ENCODE assay signal across 23 cellular contexts in genomic region chrX:9166566-9166909, GRCh38.
DNase-seq lines count a peak whose midpoint lies in the region; ATAC-seq, FAIRE-seq and TF ChIP-seq lines count a peak whose summit lies in the region.
"Had no signal": no experiment of that assay in that cellular context is flagged by ENCODE, and none has a peak within 500 bp of the region (broad histone marks: within the 10 kb centered on the region; RNA-seq: fewer than 3 reads in every experiment).

No MANE protein-coding gene starts in this region.

- no peak overlapping the region for H3K18ac ChIP-seq in neuronal stem cell (ENCODE audit: low read length)

- H3K23ac ChIP-seq in neuronal stem cell (ENCODE audit: low read depth, low read length, poor library complexity): no peak overlapping the region

- H2BK120ac ChIP-seq in neuronal stem cell (ENCODE audit: low read depth, low read length): no peak overlapping the region

- no peaks in the 10 kb centered on the region for H3K9me3 Mint-ChIP-seq in CD4-positive, alpha-beta T cell
- peaks cover 3% of the 10 kb centered on the region for H3K9me3 Mint-ChIP-seq in astrocyte (ENCODE audit: unreplicated experiment)

- H4K20me1 ChIP-seq in Loucy (ENCODE audit: insufficient read depth, low read length, poor library complexity, severe bottlenecking) (no peaks in the 10 kb centered on the region), astrocyte (ENCODE audit: insufficient read depth, low read length) (no peaks in the 10 kb centered on the region)

- no peak for TF ChIP-seq CTCF in CD4-positive, alpha-beta T cell (IDR thresholded peaks at IDR 0.05)
- no peak for TF ChIP-seq CTCF in Loucy (conservative IDR thresholded peaks at IDR 0.05; ENCODE audit: low read length)
- no peak for TF ChIP-seq CTCF in astrocyte (IDR thresholded peaks at IDR 0.05; ENCODE audit: insufficient read depth, low read depth, low read length)

- H2BK15ac ChIP-seq in neuronal stem cell (ENCODE audit: low read length): no peak overlapping the region

- no peak overlapping the region for H2AK5ac ChIP-seq in neuronal stem cell (ENCODE audit: low read depth, low read length)

- H3K79me2 ChIP-seq in Loucy (ENCODE audit: insufficient read depth, low read length): no peaks in the 10 kb centered on the region
- H3K79me2 ChIP-seq in astrocyte (ENCODE audit: insufficient read depth, low read length): no peaks in the 10 kb centered on the region

- H3K27me3 Mint-ChIP-seq in CD4-positive, alpha-beta T cell: no peaks in the 10 kb centered on the region
- no peaks in the 10 kb centered on the region for H3K27me3 Mint-ChIP-seq in astrocyte (ENCODE audit: low read depth, unreplicated experiment)

- H3K27ac ChIP-seq in CD4-positive, alpha-beta T cell (ENCODE audit: low read depth, low read length): no peak overlapping the region
- H3K27ac ChIP-seq in astrocyte (ENCODE audit: low read depth, low read length) (no peak overlapping the region), neuronal stem cell (replicated peaks; ENCODE audit: low read length) (no peak overlapping the region)
- H3K27ac ChIP-seq: body of pancreas, lower lobe of right lung, sigmoid colon, transverse colon had no signal

- H3K9ac ChIP-seq in Loucy (ENCODE audit: low read depth, low read length, poor library complexity, severe bottlenecking): no peak overlapping the region
- no peak overlapping the region for H3K9ac ChIP-seq in astrocyte (ENCODE audit: low read length)
- H3K9ac ChIP-seq in neuronal stem cell (ENCODE audit: low read depth, low read length, poor library complexity): no peak overlapping the region

- no peak overlapping the region for H3K4ac ChIP-seq in neuronal stem cell (ENCODE audit: low read length)

- H3K4me1 ChIP-seq in Loucy (ENCODE audit: insufficient read depth, low read length, poor library complexity, severe bottlenecking): peaks cover 4% of the 10 kb centered on the region
- peaks cover 21% of the 10 kb centered on the region for H3K4me1 ChIP-seq in astrocyte (ENCODE audit: insufficient read depth, low read length)
- H3K4me1 ChIP-seq in neuronal stem cell (ENCODE audit: control insufficient read depth in 2 of 2, insufficient read depth in 1 of 2, low read depth in 1 of 2, low read length in 2 of 2): no peaks in the 10 kb centered on the region
- H3K4me1 ChIP-seq: body of pancreas, lower lobe of right lung, sigmoid colon, transverse colon had no signal

- no peaks in the 10 kb centered on the region for H3F3A ChIP-seq in Loucy (ENCODE audit: low read depth)

- CTCF ChIA-PET in CD4-positive, alpha-beta T cell (lab: Charles Lee): no interaction called here

- peak overlapping the region; percentile 51 for H3K4me2 ChIP-seq in Loucy (ENCODE audit: low read depth, low read length, poor library complexity, severe bottlenecking)
- H3K4me2 ChIP-seq in astrocyte (ENCODE audit: low read length): no peak overlapping the region
- H3K4me2 ChIP-seq in neuronal stem cell (ENCODE audit: insufficient read depth, low read length, poor library complexity, severe bottlenecking): no peak overlapping the region

- no peak overlapping the region for H2BK5ac ChIP-seq in neuronal stem cell (ENCODE audit: low read length)

- H3K4me3 ChIP-seq in Loucy (ENCODE audit: low read length, poor library complexity, severe bottlenecking) (no peak overlapping the region), astrocyte (ENCODE audit: insufficient read depth, low read depth, low read length) (no peak overlapping the region), neuronal stem cell (ENCODE audit: low read length in 2 of 2) (no peak overlapping the region)
- H3K4me3 ChIP-seq: body of pancreas, lower lobe of right lung, sigmoid colon, transverse colon had no signal

- peak; percentile 95 for FAIRE-seq in astrocyte (lab: Jason Lieb, UNC)

- H3K4me3 Mint-ChIP-seq in CD4-positive, alpha-beta T cell: no peak overlapping the region
- H3K4me3 Mint-ChIP-seq in astrocyte (ENCODE audit: unreplicated experiment): no peak overlapping the region
- H3K4me3 Mint-ChIP-seq: neural crest cell had no signal

- H4K8ac ChIP-seq in neuronal stem cell (ENCODE audit: low read depth, low read length): no peak overlapping the region

- H2AFZ ChIP-seq in Loucy (ENCODE audit: low read length) (no peak overlapping the region), astrocyte (ENCODE audit: low read depth, low read length) (no peak overlapping the region), neuronal stem cell (ENCODE audit: low read length) (no peak overlapping the region)

- H3K27ac Mint-ChIP-seq in CD4-positive, alpha-beta T cell: peak overlapping the region; percentile 62
- peak overlapping the region; percentile 47 for H3K27ac Mint-ChIP-seq in astrocyte (ENCODE audit: unreplicated experiment)

- H4K91ac ChIP-seq in neuronal stem cell (ENCODE audit: low read depth, low read length, poor library complexity): no peak overlapping the region

- no peaks in the 10 kb centered on the region for H3K79me1 ChIP-seq in neuronal stem cell (ENCODE audit: low read depth, low read length)

- DNase-seq in CD4-positive, alpha-beta T cell: no peak
- DNase-seq in astrocyte (ENCODE audit: low read depth) (peak; percentile 32), kidney tubule cell (ENCODE audit: low spot score) (peak; percentile 92), HCEC 1CT (no peak), hippocampal formation (lab: John Stamatoyannopoulos, UW) (no peak), neuronal stem cell (ENCODE audit: low spot score) (no peak)
- DNase-seq in activated T-cell treated with anti-CD3 and anti-CD28 coated beads, Interleukin-2, amount 50 U/mL, for 1 hour: no peak
- DNase-seq: activated CD4-positive, alpha-beta T cell treated with anti-CD3 and anti-CD28 coated beads, Interleukin-2, amount 50 U/mL, for 1 hour; foreskin melanocyte; hypothalamus; Karpas-422; lower lobe of right lung; NCI-H1092; NCI-H2029; NCI-H345; NCI-H748 treated with DMSO at 0.1 percent for 48 hours; sigmoid colon; stimulated activated CD8-positive, alpha-beta memory T cell treated with anti-CD3 and anti-CD28 coated beads, Interleukin-4, amount 100 ng/mL, for 48 hours; T-helper 9 cell; transverse colon had no signal

- ATAC-seq in CD4-positive, alpha-beta T cell (ENCODE audit: poor library complexity): no peak
- ATAC-seq: body of pancreas, lower lobe of right lung had no signal

- H3K36me3 Mint-ChIP-seq in CD4-positive, alpha-beta T cell (ENCODE audit: low read depth): peaks cover 5% of the 10 kb centered on the region
- H3K36me3 Mint-ChIP-seq in astrocyte (ENCODE audit: low read depth, unreplicated experiment): no peaks in the 10 kb centered on the region

- no peaks in the 10 kb centered on the region for H3K36me3 ChIP-seq in Loucy (ENCODE audit: insufficient read depth, low read length)
- H3K36me3 ChIP-seq in astrocyte (ENCODE audit: insufficient read depth, low read length): no peaks in the 10 kb centered on the region
- no peaks in the 10 kb centered on the region for H3K36me3 ChIP-seq in neuronal stem cell (replicated peaks in 1 of 2; ENCODE audit: control insufficient read depth in 2 of 2, insufficient read depth in 2 of 2, low read length in 2 of 2)
- H3K36me3 ChIP-seq: lower lobe of right lung, sigmoid colon, transverse colon had no signal

- H3K4me1 Mint-ChIP-seq in CD4-positive, alpha-beta T cell (ENCODE audit: low read depth): peaks cover 21% of the 10 kb centered on the region
- peaks cover 17% of the 10 kb centered on the region for H3K4me1 Mint-ChIP-seq in astrocyte (ENCODE audit: low read depth, unreplicated experiment)

- POLR2A ChIA-PET in CD4-positive, alpha-beta T cell (lab: Charles Lee): interaction anchor here (0.7 to 1.1 kb wide), 4 partner anchors 13 to 290 kb away, joined by 3 to 4 read pairs (median 4); no protein-coding TSS in a partner anchor

- no CpG with 5 or more reads among the region's 1 CpG for WGBS in neuronal stem cell (ENCODE audit: extremely low coverage in 2 of 2, insufficient read length in 2 of 2, insufficient replicate concordance in 1 of 2), 2 donors

- H2BK12ac ChIP-seq in neuronal stem cell (ENCODE audit: low read length): no peak overlapping the region

- intact Hi-C loops in CD4-positive, alpha-beta T cell (cut with DNase I, micrococcal nuclease): loop anchor here (2.0 to 10.0 kb wide), 5 partner anchors 171 to 300 kb away; partner anchors contain the start of gene TBL1X (in 1 of the 2)

- H3K9me2 ChIP-seq in Loucy (replicated peaks; ENCODE audit: low read depth, low read length): no peaks in the 10 kb centered on the region

- no peaks in the 10 kb centered on the region for H3K27me3 ChIP-seq in CD4-positive, alpha-beta T cell (ENCODE audit: control insufficient read depth, insufficient read depth, low read length)
- no peaks in the 10 kb centered on the region for H3K27me3 ChIP-seq in Loucy (ENCODE audit: insufficient read depth, low read length, poor library complexity, severe bottlenecking)
- H3K27me3 ChIP-seq in astrocyte (ENCODE audit: insufficient read depth, low read length): no peaks in the 10 kb centered on the region
- no peaks in the 10 kb centered on the region for H3K27me3 ChIP-seq in neuronal stem cell (ENCODE audit: control insufficient read depth in 3 of 3, insufficient read depth in 3 of 3, low read depth in 1 of 3, low read length in 3 of 3)
- H3K27me3 ChIP-seq: body of pancreas, sigmoid colon, transverse colon had no signal

- no peak overlapping the region for H3K14ac ChIP-seq in neuronal stem cell (ENCODE audit: low read length)

- H3K9me3 ChIP-seq in CD4-positive, alpha-beta T cell (ENCODE audit: control insufficient read depth, low read length): peaks cover 3% of the 10 kb centered on the region
- no peaks in the 10 kb centered on the region for H3K9me3 ChIP-seq in Loucy (ENCODE audit: insufficient read depth, low read depth, low read length)
- H3K9me3 ChIP-seq in astrocyte (ENCODE audit: insufficient read depth, low read depth, low read length): no peaks in the 10 kb centered on the region
- H3K9me3 ChIP-seq in neuronal stem cell (replicated peaks in 1 of 2; ENCODE audit: control insufficient read depth in 2 of 2, insufficient read depth in 1 of 2, low read depth in 1 of 2, low read length in 2 of 2): no peaks in the 10 kb centered on the region
- H3K9me3 ChIP-seq: body of pancreas, lower lobe of right lung, transverse colon had no signal

Comparison
In these comparisons a context has a peak if more than half of its experiments do, and no peak if none do; other contexts are left out.
1. DNase-seq: peak in astrocyte (single experiment) and kidney tubule cell (single experiment); none in CD4-positive, alpha-beta T cell (0 of 10), HCEC 1CT (single experiment), hippocampal formation (0 of 2), activated T-cell treated with anti-CD3 and anti-CD28 coated beads, Interleukin-2, amount 50 U/mL, for 1 hour (single experiment) and neuronal stem cell (single experiment).